8 cellular contexts compared by ENCODE assay signal in the genomic region with DNA sequence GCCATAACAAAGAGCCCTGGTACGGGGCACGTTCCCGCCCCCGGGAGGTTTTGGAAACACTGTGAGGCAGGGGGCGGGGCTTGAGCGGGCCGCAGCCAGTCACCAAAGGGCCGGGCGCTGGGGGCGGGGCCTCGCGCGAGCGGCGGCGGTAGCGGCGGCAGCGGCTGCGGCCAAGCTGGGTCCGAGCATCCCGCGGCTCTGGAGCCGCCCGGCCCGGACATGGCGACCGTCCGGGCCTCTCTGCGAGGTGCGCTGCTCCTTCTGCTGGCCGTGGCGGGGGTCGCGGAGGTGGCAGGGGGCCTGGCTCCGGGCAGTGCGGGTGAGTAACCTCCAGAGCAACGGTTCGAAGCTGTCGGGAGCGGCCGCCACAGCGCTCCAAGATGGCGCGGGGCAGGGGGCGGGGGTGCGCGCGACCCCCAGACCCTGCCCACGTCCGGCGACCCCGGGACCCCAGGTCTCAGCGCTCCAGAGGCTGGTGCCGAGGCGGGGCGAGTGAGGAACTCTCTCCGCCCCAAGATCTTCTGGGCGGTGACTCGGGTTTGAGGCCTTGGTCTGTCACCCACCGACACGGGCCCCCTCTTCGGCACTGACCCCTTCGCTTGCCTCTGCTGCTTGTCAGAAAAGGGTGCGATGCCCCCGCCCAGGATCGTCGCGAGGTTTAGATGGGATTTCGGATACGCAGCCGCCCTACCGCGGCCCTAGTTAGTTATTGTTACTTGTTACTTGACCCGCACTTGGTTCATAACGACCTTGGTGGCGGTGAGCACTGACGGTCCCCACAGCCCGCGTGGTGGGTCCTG. TPM values are rescaled to one million over a fixed set of nuclear protein-coding genes. Genes with fewer than 3 reads are reported as not detected.
A peak's percentile ranks its signal among the peaks of the same experiment; 100 is the strongest.
DNase-seq lines count a peak whose midpoint lies in the region; ATAC-seq and TF ChIP-seq lines count a peak whose summit lies in the region.

TSS of gene RECK (plus strand) at position 134 of the 800 bp plus-strand sequence. CDS start at position 220, 86 bp downstream.

- ATAC-seq in HG02870 (IDR thresholded peaks at IDR 0.05; ENCODE audit: unreplicated experiment) (peak; percentile 77), activated B cell treated with CpG ODN at 0.5 μM for 24 hours (ENCODE audit: low read depth) (peak; percentile 97)

- H3K27me3 Mint-ChIP-seq in activated B cell treated with CpG ODN at 0.5 μM for 24 hours = peaks cover 4% of the 10 kb centered on the region
- H3K27me3 Mint-ChIP-seq in immature natural killer cell (ENCODE audit: low read depth in 3 of 3) = peaks cover 0 to 3% (median 2%) of the 10 kb centered on the region in 3 donors

- peak within 1 kb of the TSS; percentile 8 for H3K27ac ChIP-seq in caudate nucleus (ENCODE audit: low read depth, low read length)
- H3K27ac ChIP-seq in smooth muscle cell (ENCODE audit: low read depth) = peak within 1 kb of the TSS; percentile 83

- peaks cover 11% of the 10 kb centered on the region for H3F3A ChIP-seq in smooth muscle cell (ENCODE audit: low read depth)

- TF ChIP-seq POLR2A in GM15510 (IDR thresholded peaks at IDR 0.05; ENCODE audit: borderline replicate concordance, extremely low read depth, insufficient read length) = peak; percentile 68

- DNase-seq in NCI-H2081 treated with DMSO at 0.1 percent for 48 hours (lab: John Stamatoyannopoulos, UW) = peak; percentile 33
- peak; percentile 87 for DNase-seq in activated B cell treated with CpG ODN at 0.5 μM for 24 hours
- peak; percentile 11 to 94 (median 80) for DNase-seq in caudate nucleus (lab: John Stamatoyannopoulos, UW)
- DNase-seq in immature natural killer cell = peak; percentile 78 to 81 (median 80)
- peak; percentile 60 for DNase-seq in smooth muscle cell (lab: John Stamatoyannopoulos, UW; ENCODE audit: unreplicated experiment)
- DNase-seq in RKO (ENCODE audit: low spot score) = no peak

- POLR2A ChIA-PET in activated B cell treated with CpG ODN at 0.5 μM for 24 hours (lab: Charles Lee) = interaction anchor here (0.6 to 1.2 kb wide), 5 partner anchors 17 to 1047 kb away, joined by 3 to 5 read pairs (median 4); partner anchors contain the start of gene CLTA

- no peaks in the 10 kb centered on the region for H3K36me3 ChIP-seq in smooth muscle cell (ENCODE audit: low read depth)

- H3K27me3 ChIP-seq in smooth muscle cell (ENCODE audit: low read depth) = no peaks in the 10 kb centered on the region

- no peaks in the 10 kb centered on the region for H4K20me1 ChIP-seq in smooth muscle cell (ENCODE audit: low read depth)

- H3K27ac Mint-ChIP-seq in activated B cell treated with CpG ODN at 0.5 μM for 24 hours (no peak within 1 kb of the TSS), immature natural killer cell (peak within 1 kb of the TSS in 5 of 6 donors; percentile 2 to 88 (median 70))

- H3K36me3 Mint-ChIP-seq in activated B cell treated with CpG ODN at 0.5 μM for 24 hours (ENCODE audit: low read depth) (no peaks in the 10 kb centered on the region), immature natural killer cell (no peaks in the 10 kb centered on the region)

- peak within 1 kb of the TSS; percentile 97 for H3K4me2 ChIP-seq in smooth muscle cell

- H3K4me3 ChIP-seq in smooth muscle cell = peak within 1 kb of the TSS; percentile 93

- intact Hi-C loops in activated B cell treated with CpG ODN at 0.5 μM for 24 hours (cut with micrococcal nuclease) = loop anchor here (5.0 to 10.0 kb wide), 2 partner anchors 55 to 922 kb away; partner anchors contain the start of gene ATOSB

- peaks cover 19% of the 10 kb centered on the region for H3K4me1 ChIP-seq in smooth muscle cell (ENCODE audit: low read depth)

- 2% methylated on average over 61 of the region's 80 CpGs for WGBS in smooth muscle cell (ENCODE audit: low lambda C conversion rate)

- H2AFZ ChIP-seq in smooth muscle cell (ENCODE audit: low read depth) = peak within 1 kb of the TSS; percentile 90

- H3K9me3 Mint-ChIP-seq in activated B cell treated with CpG ODN at 0.5 μM for 24 hours (no peaks in the 10 kb centered on the region), immature natural killer cell (no peaks in the 10 kb centered on the region)

- no peak for TF ChIP-seq CTCF in activated B cell treated with CpG ODN at 0.5 μM for 24 hours (IDR thresholded peaks at IDR 0.05)
- no peak for TF ChIP-seq CTCF in smooth muscle cell (IDR thresholded peaks at IDR 0.05; ENCODE audit: borderline replicate concordance, insufficient read depth, poor library complexity, severe bottlenecking)

- CTCF ChIA-PET in activated B cell treated with CpG ODN at 0.5 μM for 24 hours (lab: Charles Lee) = interaction anchor here (1.4 to 1.5 kb wide), 3 partner anchors 13 to 82 kb away, joined by 3 to 7 read pairs (median 5); no protein-coding TSS in a partner anchor

- H3K9me3 ChIP-seq in smooth muscle cell (replicated peaks; ENCODE audit: low read depth) = no peaks in the 10 kb centered on the region

- H3K4me1 Mint-ChIP-seq in activated B cell treated with CpG ODN at 0.5 μM for 24 hours = peaks cover 37% of the 10 kb centered on the region
- peaks cover 25 to 26% of the 10 kb centered on the region in 2 donors for H3K4me1 Mint-ChIP-seq in immature natural killer cell

- peak within 1 kb of the TSS; percentile 88 for H3K9ac ChIP-seq in smooth muscle cell (ENCODE audit: low read depth)

- H3K4me3 Mint-ChIP-seq in activated B cell treated with CpG ODN at 0.5 μM for 24 hours = peak within 1 kb of the TSS; percentile 92
- peak within 1 kb of the TSS; percentile 80 to 96 (median 92) for H3K4me3 Mint-ChIP-seq in immature natural killer cell

- H3K79me2 ChIP-seq in smooth muscle cell (ENCODE audit: low read depth) = peaks cover 43% of the 10 kb centered on the region

RNA-seq across cellular contexts. Expression of gene RECK, which starts in this region (rescaled TPM):
- total RNA-seq in activated B cell treated with CpG ODN at 0.5 μM for 24 hours = 4.2 and 5.0 TPM in 2 replicates
- polyA plus RNA-seq in immature natural killer cell = 10 to 100 TPM in 2 of 3 donors, 1 to 10 TPM in 1; 7.8 to 14.4 (median 13.8) TPM
- 42.9 and 46.5 TPM in 2 replicates for total RNA-seq in smooth muscle cell
- 36.5 and 50.0 TPM in 2 replicates for polyA plus RNA-seq in smooth muscle cell
